Comparison of ENCODE assay signal across 21 cellular contexts in genomic region chr3:180383332-180384020, GRCh38.
DNase-seq lines count a peak whose midpoint lies in the region; ATAC-seq and TF ChIP-seq lines count a peak whose summit lies in the region.
"Had no signal": no experiment of that assay in that cellular context is flagged by ENCODE, and none has a peak within 500 bp of the region (broad histone marks: within the 10 kb centered on the region; RNA-seq: fewer than 3 reads in every experiment).

No MANE protein-coding gene starts in this region.

- no peak for TF ChIP-seq CTCF in SK-N-SH (IDR thresholded peaks at IDR 0.05)
- no peak for TF ChIP-seq CTCF in foreskin keratinocyte (conservative IDR thresholded peaks at IDR 0.05)

- H2AFZ ChIP-seq in GM23248 (no peak overlapping the region), SK-N-SH (ENCODE audit: low read depth) (peak overlapping the region; percentile 83)

- DNase-seq in GM23248 (peak; percentile 19), MV-4-11 (lab: John Stamatoyannopoulos, UW) (peak; percentile 3), SK-N-SH (no peak), foreskin keratinocyte (peak; percentile 20 to 63), T1000 (lab: John Stamatoyannopoulos, UW) (no peak), NCI-H1930 (lab: John Stamatoyannopoulos, UW) (no peak)
- DNase-seq: activated CD4-positive, alpha-beta memory T cell treated with anti-CD3 and anti-CD28 coated beads for 36 hours; activated naive CD8-positive, alpha-beta T cell treated with anti-CD3 and anti-CD28 coated beads for 36 hours; activated T-cell treated with anti-CD3 and anti-CD28 coated beads, Interleukin-2, amount 50 U/mL, for 48 hours; brain microvascular endothelial cell; erythroblast; GOT3; heart left ventricle; Kasumi-1; naive thymus-derived CD4-positive, alpha-beta T cell; NCI-H187; spleen; tibial artery had no signal

- H3K9me3 ChIP-seq in GM23248 (ENCODE audit: low read depth) (no peaks in the 10 kb centered on the region), SK-N-SH (no peaks in the 10 kb centered on the region)
- H3K9me3 ChIP-seq: heart left ventricle, spleen, tibial artery had no signal

- no peaks in the 10 kb centered on the region for H3F3A ChIP-seq in GM23248 (ENCODE audit: insufficient read depth)
- H3F3A ChIP-seq in SK-N-SH (replicated peaks; ENCODE audit: insufficient read depth): no peaks in the 10 kb centered on the region

- WGBS in GM23248 (ENCODE audit: low coverage in 1 of 2, low lambda C conversion rate in 2 of 2, missing lambda C conversion rate in 2 of 2), 2 experiments: 62 to 64% methylated on average over 2 of the region's 2 CpGs
- WGBS in SK-N-SH (ENCODE audit: low lambda C conversion rate): 43% methylated on average over 2 of the region's 2 CpGs

- TF ChIP-seq RAD21 in SK-N-SH (IDR thresholded peaks at IDR 0.05; ENCODE audit: low read length): no peak

- H3K79me2 ChIP-seq in GM23248 (ENCODE audit: insufficient read depth): no peaks in the 10 kb centered on the region
- no peaks in the 10 kb centered on the region for H3K79me2 ChIP-seq in SK-N-SH (ENCODE audit: insufficient read depth)

- no peaks in the 10 kb centered on the region for H4K20me1 ChIP-seq in GM23248 (ENCODE audit: insufficient read depth)
- H4K20me1 ChIP-seq in SK-N-SH (ENCODE audit: insufficient read depth): no peaks in the 10 kb centered on the region

- H3K4me2 ChIP-seq in GM23248 (ENCODE audit: unreplicated experiment): no peak overlapping the region
- H3K4me2 ChIP-seq in SK-N-SH: peak overlapping the region; percentile 18; the same call in 1 of the 2 replicates

- H3K9me2 ChIP-seq in GM23248 (ENCODE audit: insufficient read depth) (no peaks in the 10 kb centered on the region), SK-N-SH (no peaks in the 10 kb centered on the region)

- CTCF ChIA-PET in SK-N-SH (lab: Yijun Ruan, JAX): interaction anchor here (0.7 kb wide), 1 partner anchor 738 kb away, joined by 3 read pairs; no protein-coding TSS in a partner anchor

- POLR2A ChIA-PET in SK-N-SH (lab: Yijun Ruan, JAX): no interaction called here

- H3K4me1 ChIP-seq in GM23248 (ENCODE audit: insufficient read depth) (peaks cover 10% of the 10 kb centered on the region; the same call in 1 of the 2 replicates), SK-N-SH (ENCODE audit: control insufficient read depth in 1 of 2, insufficient read depth in 2 of 2, low read depth in 1 of 2, low read length in 1 of 2) (peaks cover 0 to 9% of the 10 kb centered on the region in 2 experiments; a peak in 1 of 4 replicates), foreskin keratinocyte (peaks cover 18% of the 10 kb centered on the region)
- H3K4me1 ChIP-seq: heart left ventricle, spleen, tibial artery had no signal

- H3K9ac ChIP-seq in GM23248: no peak overlapping the region
- H3K9ac ChIP-seq in SK-N-SH: no peak overlapping the region

- in situ Hi-C loops in GM23248 (cut with MboI): no loop called here

- no peaks in the 10 kb centered on the region for H3K27me3 ChIP-seq in GM23248 (replicated peaks; ENCODE audit: insufficient read depth)
- H3K27me3 ChIP-seq in SK-N-SH (ENCODE audit: insufficient read depth): no peaks in the 10 kb centered on the region
- no peaks in the 10 kb centered on the region for H3K27me3 ChIP-seq in foreskin keratinocyte
- H3K27me3 ChIP-seq: brain microvascular endothelial cell, heart left ventricle, spleen, tibial artery had no signal

- H3K4me3 ChIP-seq in GM23248 (no peak overlapping the region), SK-N-SH (ENCODE audit: low read depth in 2 of 2, low read length in 1 of 2) (no peak overlapping the region)
- H3K4me3 ChIP-seq: heart left ventricle, spleen, tibial artery had no signal

- H3K36me3 ChIP-seq in GM23248 (ENCODE audit: low read depth): no peaks in the 10 kb centered on the region
- no peaks in the 10 kb centered on the region for H3K36me3 ChIP-seq in SK-N-SH (replicated peaks in 1 of 2; ENCODE audit: control insufficient read depth in 1 of 2, insufficient read depth in 2 of 2, low read length in 1 of 2)
- H3K36me3 ChIP-seq: brain microvascular endothelial cell, heart left ventricle, spleen, tibial artery had no signal

- TF ChIP-seq EP300 in SK-N-SH (IDR thresholded peaks at IDR 0.05; ENCODE audit: borderline replicate concordance in 1 of 2, low read depth in 1 of 2, low read length in 1 of 2): no peak

- ATAC-seq in foreskin keratinocyte (peak; percentile 86), GM18861 (IDR thresholded peaks at IDR 0.05; ENCODE audit: unreplicated experiment) (no peak), GM21717 (IDR thresholded peaks at IDR 0.05; ENCODE audit: unreplicated experiment) (no peak)
- ATAC-seq: heart left ventricle; naive thymus-derived CD4-positive, alpha-beta T cell; stimulated activated effector memory CD8-positive, alpha-beta T cell treated with anti-CD3 and anti-CD28 coated beads, Interleukin-12 subunit alpha, Interleukin-12 subunit beta, amount 100 ng/mL, for 72 hours had no signal

- H3K27ac ChIP-seq in GM23248 (no peak overlapping the region), SK-N-SH (ENCODE audit: low read depth in 2 of 2, low read length in 1 of 2) (peak overlapping the region in 1 of 2 experiments; percentile 38; a peak in 2 of 4 replicates), foreskin keratinocyte (no peak overlapping the region)
- H3K27ac ChIP-seq: brain microvascular endothelial cell, spleen, tibial artery had no signal

TF ChIP-seq in SK-N-SH, 30 proteins besides CTCF, POLR2A, EP300 and RAD21:
- TF ChIP-seq MEF2A (IDR thresholded peaks at IDR 0.05; ENCODE audit: borderline replicate concordance, low read depth) (0 out of 2 replicates have a peak, but pooled peaks have one; percentile 15), ZBTB33 (IDR thresholded peaks at IDR 0.05; ENCODE audit: borderline replicate concordance, low read depth) (no peak), NRF1 (IDR thresholded peaks at IDR 0.05; ENCODE audit: low read depth, low read length) (no peak), FOSL2 (IDR thresholded peaks at IDR 0.05; ENCODE audit: borderline replicate concordance, low read depth) (peak; percentile 32; the same call in 1 of the 2 replicates)

Comparison
In these comparisons a context has a peak if more than half of its experiments do, and no peak if none do; other contexts are left out.
1. DNase-seq: peak in GM23248 (single experiment), MV-4-11 (single experiment) and foreskin keratinocyte (2 of 2); none in SK-N-SH (single experiment), T1000 (single experiment) and NCI-H1930 (0 of 2).